ENCODE assay signal across 36 cellular contexts in genomic region chr3:119964294-119964693, GRCh38.
"Had no signal": no experiment of that assay in that cellular context is flagged by ENCODE, and none has a peak within 500 bp of the region (broad histone marks: within the 10 kb centered on the region; RNA-seq: fewer than 3 reads in every experiment).

No MANE protein-coding gene starts in this region.

- H3K27ac ChIP-seq: adrenal gland, body of pancreas, brain microvascular endothelial cell, breast epithelium, VCaP had no signal

- DNase-seq: activated B cell treated with CpG ODN at 0.5 μM for 24 hours; activated CD4-positive, alpha-beta memory T cell treated with anti-CD3 and anti-CD28 coated beads for 36 hours; activated CD4-positive, alpha-beta T cell treated with anti-CD3 and anti-CD28 coated beads for 4 hours; activated CD4-positive, alpha-beta T cell treated with anti-CD3 and anti-CD28 coated beads, Interleukin-2, amount 10 ng/mL, durations not matched to agents 24 days and 14 days; activated CD4-positive, alpha-beta T cell treated with anti-CD3 and anti-CD28 coated beads, Interleukin-2, amount 50 U/mL, for 1 hour; activated CD4-positive, alpha-beta T cell treated with anti-CD3 and anti-CD28 coated beads, Interleukin-2, amount 50 U/mL, for 4 hours; activated CD4-positive, CD25-positive, alpha-beta regulatory T cell treated with anti-CD3 and anti-CD28 coated beads, Interleukin-2, amount 50 U/mL, for 72 hours; activated CD8-positive, alpha-beta memory T cell treated with anti-CD3 and anti-CD28 coated beads, Interleukin-2, amount 50 U/mL, for 4 hours; activated CD8-positive, alpha-beta T cell treated with anti-CD3 and anti-CD28 coated beads for 36 hours; activated effector memory CD4-positive, alpha-beta T cell treated with anti-CD3 and anti-CD28 coated beads, Interleukin-2, amount 50 U/mL, for 16 hours; activated gamma-delta T cell treated with Interleukin-2 at 50 U/mL for 16 hours; activated naive CD4-positive, alpha-beta T cell; activated naive CD4-positive, alpha-beta T cell treated with anti-CD3 and anti-CD28 coated beads for 36 hours; activated naive CD8-positive, alpha-beta T cell treated with anti-CD3 and anti-CD28 coated beads for 36 hours; activated T-cell treated with anti-CD3 and anti-CD28 coated beads for 4 hours; activated T-cell treated with anti-CD3 and anti-CD28 coated beads, Interleukin-2, amount 50 U/mL, for 1 hour; activated T-cell treated with anti-CD3 and anti-CD28 coated beads, Interleukin-2, amount 50 U/mL, for 4 hours; activated T-cell treated with anti-CD3 and anti-CD28 coated beads, Interleukin-2, amount 50 U/mL, for 72 hours; adrenal gland; amniotic stem cell; aorta; body of pancreas; brain microvascular endothelial cell; central memory CD4-positive, alpha-beta T cell; T-helper 1 cell; T-helper 2 cell; T-helper 9 cell had no signal

- H3K4me3 ChIP-seq: adrenal gland, body of pancreas, breast epithelium had no signal

- H3K4me3 Mint-ChIP-seq: activated B cell treated with CpG ODN at 0.5 μM for 24 hours; activated CD4-positive, alpha-beta memory T cell treated with anti-CD3 and anti-CD28 coated beads for 36 hours; activated CD4-positive, alpha-beta T cell treated with anti-CD3 and anti-CD28 coated beads, Interleukin-2, amount 10 ng/mL, durations not matched to agents 24 days and 14 days; activated CD8-positive, alpha-beta T cell treated with anti-CD3 and anti-CD28 coated beads for 36 hours; activated naive CD4-positive, alpha-beta T cell treated with anti-CD3 and anti-CD28 coated beads for 36 hours; activated naive CD8-positive, alpha-beta T cell treated with anti-CD3 and anti-CD28 coated beads for 36 hours; activated T-cell treated with anti-CD3 and anti-CD28 coated beads, Interleukin-2, amount 50 U/mL, for 4 hours; activated T-cell treated with anti-CD3 and anti-CD28 coated beads, Interleukin-2, amount 50 U/mL, for 72 hours; activated T-helper 1 cell treated with anti-CD3 and anti-CD28 coated beads, Interleukin-12 subunit alpha, Interleukin-12 subunit beta, Interleukin-2, Interleukin-4 antibody, amounts not matched to agents 30 ng/mL and 10 ng/mL and 1 ng/mL, durations not matched to agents 14 hours and 24 hours and 36 hours; activated T-helper 17 cell treated with anti-CD3 and anti-CD28 coated beads, Interleukin-2, amount 50 U/mL, for 72 hours; T-helper 1 cell treated with Interleukin-12 subunit alpha and Interleukin-12 subunit beta and Interleukin-4 antibody, amounts not matched to agents 30 μg/mL and 1 μg/mL, for 36 hours; T-helper 2 cell treated with Interferon-gamma antibody and Interleukin-4, amounts not matched to agents 5 μg/mL and 100 μg/mL, for 36 hours had no signal

- H3K27me3 ChIP-seq: adrenal gland, body of pancreas, brain microvascular endothelial cell, breast epithelium had no signal

- ATAC-seq: activated CD8-positive, alpha-beta T cell treated with anti-CD3 and anti-CD28 coated beads for 36 hours; activated naive CD4-positive, alpha-beta T cell treated with anti-CD3 and anti-CD28 coated beads, Interleukin-2, amount 50 U/mL, for 72 hours; activated T-cell treated with anti-CD3 and anti-CD28 coated beads, Interleukin-2, amount 50 U/mL, for 4 hours; activated T-cell treated with anti-CD3 and anti-CD28 coated beads, Interleukin-2, amount 50 U/mL, for 72 hours; activated T-helper 17 cell treated with anti-CD3 and anti-CD28 coated beads, Interleukin-2, amount 50 U/mL, for 72 hours; body of pancreas had no signal

- H3K27me3 Mint-ChIP-seq: activated B cell treated with CpG ODN at 0.5 μM for 24 hours; activated CD4-positive, alpha-beta memory T cell treated with anti-CD3 and anti-CD28 coated beads for 36 hours; activated CD4-positive, alpha-beta T cell treated with anti-CD3 and anti-CD28 coated beads, Interleukin-2, amount 10 ng/mL, durations not matched to agents 24 days and 14 days; activated CD8-positive, alpha-beta T cell treated with anti-CD3 and anti-CD28 coated beads for 36 hours; activated naive CD8-positive, alpha-beta T cell treated with anti-CD3 and anti-CD28 coated beads for 36 hours; activated T-helper 17 cell treated with anti-CD3 and anti-CD28 coated beads, Interleukin-2, amount 50 U/mL, for 72 hours had no signal

- FAIRE-seq: astrocyte, TTC549 had no signal

- H3K4me1 ChIP-seq: body of pancreas, breast epithelium had no signal

- H3K9me3 Mint-ChIP-seq: activated CD4-positive, alpha-beta T cell treated with anti-CD3 and anti-CD28 coated beads, Interleukin-2, amount 10 ng/mL, durations not matched to agents 24 days and 14 days; activated CD8-positive, alpha-beta T cell treated with anti-CD3 and anti-CD28 coated beads for 36 hours; activated naive CD4-positive, alpha-beta T cell treated with anti-CD3 and anti-CD28 coated beads for 36 hours; activated T-cell treated with anti-CD3 and anti-CD28 coated beads, Interleukin-2, amount 50 U/mL, for 4 hours; activated T-cell treated with anti-CD3 and anti-CD28 coated beads, Interleukin-2, amount 50 U/mL, for 72 hours; activated T-helper 17 cell treated with anti-CD3 and anti-CD28 coated beads, Interleukin-2, amount 50 U/mL, for 72 hours; T-helper 1 cell treated with Interleukin-12 subunit alpha and Interleukin-12 subunit beta and Interleukin-4 antibody, amounts not matched to agents 30 μg/mL and 1 μg/mL, for 36 hours; T-helper 2 cell treated with Interferon-gamma antibody and Interleukin-4, amounts not matched to agents 5 μg/mL and 100 μg/mL, for 36 hours had no signal

- H3K4me1 Mint-ChIP-seq: activated CD4-positive, alpha-beta T cell treated with anti-CD3 and anti-CD28 coated beads, Interleukin-2, amount 10 ng/mL, durations not matched to agents 24 days and 14 days had no signal

- H3K9me3 ChIP-seq: adrenal gland, body of pancreas, breast epithelium had no signal

- H3K27ac Mint-ChIP-seq: activated B cell treated with CpG ODN at 0.5 μM for 24 hours; activated CD4-positive, alpha-beta memory T cell treated with anti-CD3 and anti-CD28 coated beads for 36 hours; activated CD4-positive, alpha-beta T cell treated with anti-CD3 and anti-CD28 coated beads, Interleukin-2, amount 10 ng/mL, durations not matched to agents 24 days and 14 days; activated CD8-positive, alpha-beta T cell treated with anti-CD3 and anti-CD28 coated beads for 36 hours; activated naive CD4-positive, alpha-beta T cell treated with anti-CD3 and anti-CD28 coated beads for 36 hours; activated naive CD4-positive, alpha-beta T cell treated with anti-CD3 and anti-CD28 coated beads, Interleukin-2, amount 50 U/mL, for 72 hours; activated naive CD8-positive, alpha-beta T cell treated with anti-CD3 and anti-CD28 coated beads for 36 hours; activated T-cell treated with anti-CD3 and anti-CD28 coated beads, Interleukin-2, amount 50 U/mL, for 72 hours; activated T-helper 1 cell treated with anti-CD3 and anti-CD28 coated beads, Interleukin-12 subunit alpha, Interleukin-12 subunit beta, Interleukin-2, Interleukin-4 antibody, amounts not matched to agents 30 ng/mL and 10 ng/mL and 1 ng/mL, durations not matched to agents 14 hours and 24 hours and 36 hours; activated T-helper 17 cell treated with anti-CD3 and anti-CD28 coated beads, Interleukin-2, amount 50 U/mL, for 72 hours; T-helper 1 cell treated with Interleukin-12 subunit alpha and Interleukin-12 subunit beta and Interleukin-4 antibody, amounts not matched to agents 30 μg/mL and 1 μg/mL, for 36 hours; T-helper 2 cell treated with Interferon-gamma antibody and Interleukin-4, amounts not matched to agents 5 μg/mL and 100 μg/mL, for 36 hours had no signal

- H3K36me3 ChIP-seq: adrenal gland, brain microvascular endothelial cell, breast epithelium had no signal
